In the genomic region with DNA sequence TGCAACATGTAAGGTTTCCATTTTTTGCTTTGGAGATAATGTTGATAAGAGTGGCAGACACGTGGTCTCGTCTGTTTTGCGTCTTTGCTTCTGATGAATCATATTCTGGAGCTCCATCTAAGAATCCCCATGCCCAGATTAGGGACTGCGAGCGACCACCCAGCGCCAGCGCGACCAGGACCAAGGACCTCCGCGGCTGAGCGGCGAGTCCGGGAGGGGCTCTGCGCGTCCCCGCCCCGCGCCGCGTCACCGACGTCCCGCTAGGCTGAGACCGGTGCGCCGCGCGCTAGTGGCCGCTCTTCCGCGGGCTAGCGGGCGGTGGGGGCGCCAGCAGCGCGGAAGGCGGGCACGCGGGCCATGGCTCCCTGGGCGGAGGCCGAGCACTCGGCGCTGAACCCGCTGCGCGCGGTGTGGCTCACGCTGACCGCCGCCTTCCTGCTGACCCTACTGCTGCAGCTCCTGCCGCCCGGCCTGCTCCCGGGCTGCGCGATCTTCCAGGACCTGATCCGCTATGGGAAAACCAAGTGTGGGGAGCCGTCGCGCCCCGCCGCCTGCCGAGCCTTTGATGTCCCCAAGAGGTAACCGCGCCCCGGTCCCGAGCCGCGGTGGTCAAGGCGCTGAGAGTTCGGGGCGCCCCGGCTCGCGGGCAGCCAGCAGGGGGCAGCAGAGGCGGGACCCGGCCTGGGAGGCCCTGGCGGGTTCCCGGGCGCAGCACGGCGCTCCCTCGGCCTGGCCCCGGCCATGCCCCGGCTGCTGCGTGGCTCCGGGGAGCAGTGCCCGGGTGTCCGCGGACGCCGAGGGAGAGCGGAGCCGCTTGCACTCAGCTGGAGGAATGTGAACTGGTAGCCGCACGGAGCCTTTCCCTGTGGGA, we compare ENCODE assay signal across 8 cellular contexts. TPM values are rescaled to one million over a fixed set of nuclear protein-coding genes. Genes with fewer than 3 reads are reported as not detected.
DNase-seq lines count a peak whose midpoint lies in the region; ATAC-seq and TF ChIP-seq lines count a peak whose summit lies in the region.

Gene SRD5A3, plus strand, starts transcription at position 263 of the 871 bp plus-strand sequence. Its CDS starts 95 bp downstream, at position 358.

- WGBS in ovary, 3 donors: 0% methylated on average over 42 to 95 of the region's 95 CpGs
- WGBS in thyroid gland, 2 donors: 0% methylated on average over 8 to 13 of the region's 95 CpGs

- H3K36me3 ChIP-seq in HCT116 (ENCODE audit: control insufficient read depth in 1 of 2, insufficient read depth in 2 of 2, low read length in 2 of 2) (no peaks in the 10 kb centered on the region), MM.1S (replicated peaks; ENCODE audit: insufficient read depth, low read length) (no peaks in the 10 kb centered on the region), ovary (no peaks in the 10 kb centered on the region), thyroid gland (no peaks in the 10 kb centered on the region)

- H3K27me3 ChIP-seq in HCT116 (ENCODE audit: insufficient read depth, low read length) (no peaks in the 10 kb centered on the region), MM.1S (replicated peaks; ENCODE audit: insufficient read depth, low read length) (no peaks in the 10 kb centered on the region), ovary (no peaks in the 10 kb centered on the region), thyroid gland (no peaks in the 10 kb centered on the region)

- peak within 1 kb of the TSS; percentile 74 for H3K9ac ChIP-seq in HCT116 (ENCODE audit: low read length)
- peak within 1 kb of the TSS; percentile 64 for H3K9ac ChIP-seq in MM.1S (ENCODE audit: low read length)

- DNase-seq in HCT116 (ENCODE audit: low read depth, low spot score) (peak; percentile 63), MM.1S (peak; percentile 87), glutamatergic neuron (peak; percentile 93), ovary (peak; percentile 75 to 91 (median 85)), thyroid gland (peak; percentile 87 to 89)

- H3K4me1 Mint-ChIP-seq in activated naive CD4-positive, alpha-beta T cell treated with anti-CD3 and anti-CD28 coated beads, Interleukin-2, amount 50 U/mL, for 24 hours: peaks cover 19% of the 10 kb centered on the region
- peaks cover 2% of the 10 kb centered on the region for H3K4me1 Mint-ChIP-seq in glutamatergic neuron (ENCODE audit: low read depth, unreplicated experiment)

- POLR2A ChIA-PET in HCT116 (lab: Charles Lee): interaction anchor here (0.8 to 1.6 kb wide), 3 partner anchors 9 to 49 kb away, joined by 3 to 6 read pairs (median 3); partner anchors contain the start of gene TMEM165

- intact Hi-C loops in HCT116 (cut with micrococcal nuclease): loop anchor here (1.0 to 10.0 kb wide), 5 partner anchors 49 to 519 kb away; partner anchors contain the start of genes CLOCK, NMU and TMEM165
- intact Hi-C loops in ovary (cut with DNase I): loop anchor here (5.0 to 10.0 kb wide), 6 partner anchors 41 to 209 kb away; partner anchors contain the start of genes CLOCK (in 2 of the 4) and TMEM165 (in 1 of the 4)
- intact Hi-C loops in thyroid gland (cut with DNase I): loop anchor here (5.0 to 10.0 kb wide), 3 partner anchors 46 to 521 kb away; no protein-coding TSS in a partner anchor

- RAD21 ChIA-PET in HCT116 (lab: Charles Lee; ENCODE audit: low non-redundant PET in 1 of 2, low total read pairs in 2 of 2, uncharacterized antibody in 2 of 2, unreplicated experiment in 2 of 2): no interaction called here

- BruUV-seq in HCT116 (replicated peaks; lab: Mats Ljungman, UMichigan): no TSS peak

- TF ChIP-seq CTCF in HCT116 (IDR thresholded peaks at IDR 0.05 in 2 of 3, conservative IDR thresholded peaks at IDR 0.05 in 1 of 3; ENCODE audit: borderline replicate concordance in 1 of 3, insufficient read depth in 1 of 3, low read depth in 2 of 3, low read length in 2 of 3) (peak; percentile 43 to 75 (median 70)), MM.1S (IDR thresholded peaks at IDR 0.05; ENCODE audit: low read length) (peak; percentile 76), glutamatergic neuron (IDR thresholded peaks at IDR 0.05; ENCODE audit: partially characterized antibody, unreplicated experiment) (peak; percentile 99), ovary (IDR thresholded peaks at IDR 0.05) (peak; percentile 91 to 94 (median 94)), thyroid gland (IDR thresholded peaks at IDR 0.05) (peak; percentile 57 to 96 (median 92))

- H3F3A ChIP-seq in MM.1S (ENCODE audit: insufficient read depth, low read length): no peaks in the 10 kb centered on the region

- peak within 1 kb of the TSS; percentile 57 to 68 for H3K4me3 ChIP-seq in HCT116 (replicated peaks in 1 of 2; ENCODE audit: low read depth in 1 of 2, low read length in 2 of 2)
- H3K4me3 ChIP-seq in MM.1S (ENCODE audit: low read length): peak within 1 kb of the TSS; percentile 63
- H3K4me3 ChIP-seq in ovary: peak within 1 kb of the TSS; percentile 55
- peak within 1 kb of the TSS; percentile 31 to 47 (median 46) for H3K4me3 ChIP-seq in thyroid gland (replicated peaks in 1 of 3)

- no peak for TF ChIP-seq EP300 in ovary (IDR thresholded peaks at IDR 0.05)

- H3K9me2 ChIP-seq in HCT116 (ENCODE audit: insufficient read depth) (no peaks in the 10 kb centered on the region), MM.1S (replicated peaks; ENCODE audit: insufficient read depth, low read length) (no peaks in the 10 kb centered on the region)

- no peaks in the 10 kb centered on the region for H3K27me3 Mint-ChIP-seq in activated naive CD4-positive, alpha-beta T cell treated with anti-CD3 and anti-CD28 coated beads, Interleukin-2, amount 50 U/mL, for 24 hours
- peaks cover 1% of the 10 kb centered on the region for H3K27me3 Mint-ChIP-seq in glutamatergic neuron (ENCODE audit: unreplicated experiment)

- H3K4me1 ChIP-seq in HCT116 (ENCODE audit: control insufficient read depth in 1 of 2, insufficient read depth in 2 of 2, low read length in 2 of 2): peaks cover 26 to 38% of the 10 kb centered on the region in 2 experiments
- 0 out of 2 replicates have a peak, but pooled peaks cover 4% of the 10 kb centered on the region for H3K4me1 ChIP-seq in MM.1S (ENCODE audit: low read length)
- H3K4me1 ChIP-seq in ovary (ENCODE audit: insufficient read depth): no peaks in the 10 kb centered on the region
- H3K4me1 ChIP-seq in thyroid gland: peaks cover 0 to 7% of the 10 kb centered on the region in 2 donors

- no peaks in the 10 kb centered on the region for H3K9me3 Mint-ChIP-seq in activated naive CD4-positive, alpha-beta T cell treated with anti-CD3 and anti-CD28 coated beads, Interleukin-2, amount 50 U/mL, for 24 hours
- H3K9me3 Mint-ChIP-seq in glutamatergic neuron (ENCODE audit: unreplicated experiment): peaks cover 4% of the 10 kb centered on the region

- peak within 1 kb of the TSS; percentile 76 for H2AFZ ChIP-seq in HCT116 (ENCODE audit: low read depth, low read length, poor library complexity, severe bottlenecking)
- peak within 1 kb of the TSS; percentile 76 for H2AFZ ChIP-seq in MM.1S (ENCODE audit: low read length)

- TF ChIP-seq RAD21 in HCT116 (IDR thresholded peaks at IDR 0.05; ENCODE audit: low read depth): peak; percentile 68

- TF ChIP-seq POLR2A in GM10847 (IDR thresholded peaks at IDR 0.05; ENCODE audit: extremely low read depth, insufficient read length): peak; percentile 63
- peak; percentile 86 for TF ChIP-seq POLR2A in HCT116 (IDR thresholded peaks at IDR 0.05; ENCODE audit: borderline replicate concordance, extremely low read depth, insufficient read depth, insufficient read length)
- TF ChIP-seq POLR2A in ovary (IDR thresholded peaks at IDR 0.05): no peak
- TF ChIP-seq POLR2A in thyroid gland (IDR thresholded peaks at IDR 0.05): peak in 1 of 2 donors; percentile 79

- H4K20me1 ChIP-seq in HCT116 (ENCODE audit: insufficient read depth): no peaks in the 10 kb centered on the region
- no peaks in the 10 kb centered on the region for H4K20me1 ChIP-seq in MM.1S (ENCODE audit: insufficient read depth, low read length)

- H3K79me2 ChIP-seq in HCT116 (ENCODE audit: insufficient read depth, low read length) (no peaks in the 10 kb centered on the region; the same call in 1 of the 2 replicates), MM.1S (ENCODE audit: low read length) (no peaks in the 10 kb centered on the region)

- no peaks in the 10 kb centered on the region for H3K36me3 Mint-ChIP-seq in activated naive CD4-positive, alpha-beta T cell treated with anti-CD3 and anti-CD28 coated beads, Interleukin-2, amount 50 U/mL, for 24 hours
- no peaks in the 10 kb centered on the region for H3K36me3 Mint-ChIP-seq in glutamatergic neuron (ENCODE audit: unreplicated experiment)

- peak within 1 kb of the TSS; percentile 81 for H3K27ac Mint-ChIP-seq in activated naive CD4-positive, alpha-beta T cell treated with anti-CD3 and anti-CD28 coated beads, Interleukin-2, amount 50 U/mL, for 24 hours
- H3K27ac Mint-ChIP-seq in glutamatergic neuron (ENCODE audit: unreplicated experiment): peak within 1 kb of the TSS; percentile 79

- H3K4me2 ChIP-seq in HCT116 (ENCODE audit: low read length) (peak within 1 kb of the TSS; percentile 90), MM.1S (ENCODE audit: low read depth, low read length) (peak within 1 kb of the TSS; percentile 88)

- H3K4me3 Mint-ChIP-seq in activated naive CD4-positive, alpha-beta T cell treated with anti-CD3 and anti-CD28 coated beads, Interleukin-2, amount 50 U/mL, for 24 hours: peak within 1 kb of the TSS; percentile 89
- H3K4me3 Mint-ChIP-seq in glutamatergic neuron (ENCODE audit: unreplicated experiment): peak within 1 kb of the TSS; percentile 91

- H3K27ac ChIP-seq in HCT116 (ENCODE audit: low read depth, low read length) (peak within 1 kb of the TSS; percentile 91), MM.1S (ENCODE audit: low read length) (peak within 1 kb of the TSS; percentile 72; the same call in 1 of the 2 replicates), ovary (peak within 1 kb of the TSS; percentile 86), thyroid gland (peak within 1 kb of the TSS; percentile 92 to 96 (median 95))

- no peaks in the 10 kb centered on the region for H3K9me3 ChIP-seq in HCT116 (ENCODE audit: control insufficient read depth in 1 of 2, insufficient read depth in 1 of 2, low read depth in 1 of 2, low read length in 2 of 2)
- H3K9me3 ChIP-seq in MM.1S (replicated peaks; ENCODE audit: insufficient read depth, low read length): no peaks in the 10 kb centered on the region
- no peaks in the 10 kb centered on the region for H3K9me3 ChIP-seq in ovary
- no peaks in the 10 kb centered on the region for H3K9me3 ChIP-seq in thyroid gland

- peak; percentile 90 for ATAC-seq in HCT116
- ATAC-seq in SK-N-SH treated with all-trans-retinoic acid at 6 μM for 48 hours: peak; percentile 97

- CTCF ChIA-PET in HCT116 (lab: Charles Lee): interaction anchor here (1.0 to 2.3 kb wide), 10 partner anchors 10 to 391 kb away, joined by 3 to 10 read pairs (median 4); no protein-coding TSS in a partner anchor

TF ChIP-seq in HCT116, 20 proteins besides CTCF, POLR2A, EP300 and RAD21 (continues in another document):
- TF ChIP-seq SIN3A (IDR thresholded peaks at IDR 0.05; ENCODE audit: low read depth): peak; percentile 70
- TF ChIP-seq EGR1 (IDR thresholded peaks at IDR 0.05; ENCODE audit: low read depth): no peak

TF ChIP-seq in SK-N-SH treated with all-trans-retinoic acid at 6 μM for 48 hours, 23 proteins besides CTCF, POLR2A, EP300 and RAD21 (continues in another document):
- TF ChIP-seq ISL1 (CRISPR knock-in tag; IDR thresholded peaks at IDR 0.05): no peak

RNA-seq across cellular contexts. Expression of gene SRD5A3, which starts in this region (rescaled TPM):
- total RNA-seq in HCT116 (2021; ENCODE audit: unreplicated experiment) (19.9 TPM), glutamatergic neuron (ENCODE audit: unreplicated experiment) (12.7 TPM), ovary (1 to 10 TPM; 1.2 to 9.4 (median 2.9) TPM), thyroid gland (10 to 100 TPM in 1 of 4 donors, 1 to 10 TPM in 3; 2.7 to 12.0 (median 7.0) TPM)
- 9.1 and 11.2 TPM in 2 replicates for polyA plus RNA-seq in HCT116 (2012)
- 10 to 100 TPM in 1 of 2 donors, 1 to 10 TPM in 1; 2.9 to 12.3 TPM for polyA plus RNA-seq in ovary

Comparison
In these comparisons a context has a peak if more than half of its experiments do, and no peak if none do; other contexts are left out.
1. Peak in every context shown above with its lines: DNase-seq, ATAC-seq, H3K4me3 ChIP-seq and H3K27ac ChIP-seq.